In the genomic region with DNA sequence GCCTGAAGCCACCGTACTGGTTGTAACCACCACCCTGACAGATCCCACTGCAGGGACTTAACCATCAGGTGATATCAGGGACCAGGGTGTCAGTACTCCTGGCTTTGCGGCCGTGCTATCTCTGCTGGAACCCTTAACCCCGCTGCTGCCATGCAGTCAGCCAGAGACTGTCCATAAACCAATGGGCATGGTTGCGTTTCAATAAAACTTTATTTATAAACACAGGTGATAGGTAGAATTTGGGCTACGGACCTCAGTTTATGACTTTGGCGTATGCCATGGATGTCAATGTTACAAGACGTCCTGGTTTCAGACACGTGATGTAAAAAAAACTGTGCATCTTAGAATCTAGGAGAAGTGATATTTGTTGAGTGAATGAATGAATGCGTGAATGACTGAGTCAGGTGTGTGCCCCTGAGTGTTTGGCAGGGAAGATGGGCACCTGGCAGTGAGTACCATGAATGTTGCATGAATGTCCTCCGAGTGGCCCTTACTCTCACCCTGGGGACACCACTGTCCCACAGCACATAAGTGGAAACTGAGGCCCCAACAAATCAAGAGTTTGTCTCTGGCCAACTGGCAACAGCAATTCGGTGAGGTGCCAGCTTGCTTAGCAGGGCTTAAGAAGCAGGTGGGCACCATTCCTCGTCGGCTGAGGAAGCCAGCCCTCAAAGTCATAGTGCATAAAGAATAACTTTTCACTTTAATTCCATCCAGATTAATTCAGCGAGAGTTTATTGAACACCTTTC, we compare ENCODE assay signal across 1 cellular context.
TF ChIP-seq lines count a peak whose summit lies in the region.

No MANE protein-coding gene starts in this region.

TF ChIP-seq in H1, 55 proteins besides CTCF, POLR2A, EP300 and RAD21 (continued from another document):
- TF ChIP-seq POLR2AphosphoS5 (IDR thresholded peaks at IDR 0.05; ENCODE audit: low read depth, low read length) (no peak), BCL11A (IDR thresholded peaks at IDR 0.05; ENCODE audit: low read depth in 2 of 2, low read length in 2 of 2) (no peak)
TF ChIP-seq in H1: peak in this region for 0.
